25 cellular contexts compared by ENCODE assay signal in the genomic region with DNA sequence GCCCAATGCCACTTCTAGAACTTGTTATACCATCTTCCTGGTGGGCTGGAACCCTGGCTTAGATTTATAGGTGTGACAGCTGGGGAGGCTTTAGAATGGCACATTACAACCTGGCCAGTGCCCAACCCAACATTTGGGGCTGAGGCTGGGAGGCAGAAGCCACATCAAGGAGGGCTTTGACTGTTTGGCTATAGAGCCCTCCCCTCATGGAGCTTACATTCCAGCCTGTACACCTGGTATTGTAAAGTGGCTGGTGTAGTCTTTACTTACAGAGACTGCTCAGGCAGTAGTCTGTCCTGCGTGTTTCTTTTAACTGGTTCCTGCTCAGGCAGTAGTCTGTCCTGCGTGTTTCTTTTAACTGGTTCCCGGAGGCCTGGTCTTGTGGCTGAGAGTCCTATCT. TPM values are rescaled to one million over a fixed set of nuclear protein-coding genes. Genes with fewer than 3 reads are reported as not detected.
DNase-seq lines count a peak whose midpoint lies in the region; ATAC-seq and TF ChIP-seq lines count a peak whose summit lies in the region.
"Had no signal": no experiment of that assay in that cellular context is flagged by ENCODE, and none has a peak within 500 bp of the region (broad histone marks: within the 10 kb centered on the region; RNA-seq: fewer than 3 reads in every experiment).

No MANE protein-coding gene starts in this region.

- CTCF ChIA-PET in WTC11 (lab: Charles Lee), result no interaction called here

- no peak overlapping the region for H3K4me3 ChIP-seq in MG63
- H3K4me3 ChIP-seq: GM12878, SJSA1 had no signal

- no peaks in the 10 kb centered on the region for H3K9me3 ChIP-seq in MG63
- H3K9me3 ChIP-seq: BE2C, SJSA1 had no signal

- peaks cover 30% of the 10 kb centered on the region for H3K36me3 Mint-ChIP-seq in WTC11
- peaks cover 4% of the 10 kb centered on the region for H3K36me3 Mint-ChIP-seq in mesothelial cell of epicardium
- H3K36me3 Mint-ChIP-seq: CD14-positive monocyte had no signal

- H3K27me3 ChIP-seq in MG63 (no peaks in the 10 kb centered on the region), foreskin keratinocyte (no peaks in the 10 kb centered on the region)
- H3K27me3 ChIP-seq: BE2C, SJSA1 had no signal

- no peaks in the 10 kb centered on the region for H3K27me3 Mint-ChIP-seq in WTC11 (ENCODE audit: low read depth)
- no peaks in the 10 kb centered on the region for H3K27me3 Mint-ChIP-seq in mesothelial cell of epicardium (ENCODE audit: low read depth)
- H3K27me3 Mint-ChIP-seq: CD8-positive, alpha-beta memory T cell had no signal

- H3K4me1 Mint-ChIP-seq in WTC11 (peaks cover 19% of the 10 kb centered on the region), mesothelial cell of epicardium (peaks cover 25% of the 10 kb centered on the region)

- DNase-seq in DMS 273 (lab: John Stamatoyannopoulos, UW; ENCODE audit: unreplicated experiment), result peak; percentile 65
- no peak for DNase-seq in DMS 273 treated with DMSO at 0.1 percent for 48 hours (lab: John Stamatoyannopoulos, UW)
- no peak for DNase-seq in WTC11 (ENCODE audit: low spot score)
- no peak for DNase-seq in mesothelial cell of epicardium (ENCODE audit: low spot score in 2 of 2, unreplicated experiment in 2 of 2)
- DNase-seq in putamen (ENCODE audit: low spot score), result no peak
- DNase-seq in MG63, result no peak
- DNase-seq in foreskin keratinocyte, result no peak
- DNase-seq: ACHN; BE2C; CD8-positive, alpha-beta memory T cell; KG1; NCI-H1092 treated with DMSO at 0.1 percent for 48 hours; NCI-H1436; NCI-H187; NCI-H2081 treated with DMSO at 0.1 percent for 48 hours; NCI-H2171; NCI-H226; NCI-H510A; NCI-H69; Right ventricle myocardium superior had no signal

- no peak for TF ChIP-seq CTCF in WTC11 (IDR thresholded peaks at IDR 0.05)
- no peak for TF ChIP-seq CTCF in mesothelial cell of epicardium (IDR thresholded peaks at IDR 0.05; ENCODE audit: unreplicated experiment)
- no peak for TF ChIP-seq CTCF in foreskin keratinocyte (conservative IDR thresholded peaks at IDR 0.05)

- H3K4me1 ChIP-seq in foreskin keratinocyte, result peaks cover 17% of the 10 kb centered on the region
- H3K4me1 ChIP-seq: BE2C had no signal

- no peak overlapping the region for H3K27ac ChIP-seq in foreskin keratinocyte
- H3K27ac ChIP-seq: 22Rv1 had no signal

- H3K9me3 Mint-ChIP-seq in WTC11 (no peaks in the 10 kb centered on the region), mesothelial cell of epicardium (no peaks in the 10 kb centered on the region)
- H3K9me3 Mint-ChIP-seq: CD8-positive, alpha-beta memory T cell had no signal

- H3K27ac Mint-ChIP-seq in WTC11 (peak overlapping the region; percentile 48), mesothelial cell of epicardium (peak overlapping the region; percentile 5)
- H3K27ac Mint-ChIP-seq: CD14-positive monocyte; CD8-positive, alpha-beta memory T cell had no signal

- ATAC-seq in WTC11 (no peak), foreskin keratinocyte (no peak), GM21390 (IDR thresholded peaks at IDR 0.05; ENCODE audit: unreplicated experiment) (no peak)
- ATAC-seq: GM12878 had no signal

- no peaks in the 10 kb centered on the region for H3K36me3 ChIP-seq in MG63
- H3K36me3 ChIP-seq: BE2C, SJSA1 had no signal

- POLR2A ChIA-PET in WTC11 (lab: Charles Lee), result no interaction called here

- H3K4me3 Mint-ChIP-seq in WTC11, result no peak overlapping the region
- H3K4me3 Mint-ChIP-seq in mesothelial cell of epicardium, result no peak overlapping the region
- H3K4me3 Mint-ChIP-seq: CD14-positive monocyte had no signal

TF ChIP-seq in WTC11, 78 proteins besides CTCF, POLR2A, EP300 and RAD21:
- TF ChIP-seq PRRX2 (CRISPR knock-in tag; IDR thresholded peaks at IDR 0.05) (no peak), NR3C1 (CRISPR knock-in tag; conservative IDR thresholded peaks at IDR 0.05; ENCODE audit: low read depth) (no peak), EMX1 (CRISPR knock-in tag; IDR thresholded peaks at IDR 0.05) (no peak), KAT7 (CRISPR knock-in tag; IDR thresholded peaks at IDR 0.05; ENCODE audit: borderline replicate concordance) (no peak), OVOL2 (CRISPR knock-in tag; IDR thresholded peaks at IDR 0.05; ENCODE audit: borderline replicate concordance) (no peak), ZNF671 (CRISPR knock-in tag; IDR thresholded peaks at IDR 0.05) (no peak), ZNF263 (CRISPR knock-in tag; IDR thresholded peaks at IDR 0.05; ENCODE audit: low read depth) (no peak), ZBTB21 (CRISPR knock-in tag; IDR thresholded peaks at IDR 0.05; ENCODE audit: borderline replicate concordance) (no peak), GABPB1 (CRISPR knock-in tag; IDR thresholded peaks at IDR 0.05) (no peak), CREB1 (CRISPR knock-in tag; IDR thresholded peaks at IDR 0.05) (no peak), ZNF416 (CRISPR knock-in tag; IDR thresholded peaks at IDR 0.05) (no peak), ZNF423 (CRISPR knock-in tag; IDR thresholded peaks at IDR 0.05) (no peak), NFATC4 (CRISPR knock-in tag; IDR thresholded peaks at IDR 0.05) (no peak)
- TF ChIP-seq, protein P1, sequence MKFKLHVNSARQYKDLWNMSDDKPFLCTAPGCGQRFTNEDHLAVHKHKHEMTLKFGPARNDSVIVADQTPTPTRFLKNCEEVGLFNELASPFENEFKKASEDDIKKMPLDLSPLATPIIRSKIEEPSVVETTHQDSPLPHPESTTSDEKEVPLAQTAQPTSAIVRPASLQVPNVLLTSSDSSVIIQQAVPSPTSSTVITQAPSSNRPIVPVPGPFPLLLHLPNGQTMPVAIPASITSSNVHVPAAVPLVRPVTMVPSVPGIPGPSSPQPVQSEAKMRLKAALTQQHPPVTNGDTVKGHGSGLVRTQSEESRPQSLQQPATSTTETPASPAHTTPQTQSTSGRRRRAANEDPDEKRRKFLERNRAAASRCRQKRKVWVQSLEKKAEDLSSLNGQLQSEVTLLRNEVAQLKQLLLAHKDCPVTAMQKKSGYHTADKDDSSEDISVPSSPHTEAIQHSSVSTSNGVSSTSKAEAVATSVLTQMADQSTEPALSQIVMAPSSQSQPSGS (CRISPR knock-in tag; IDR thresholded peaks at IDR 0.05; ENCODE audit: borderline replicate concordance, low read depth), result no peak
- TF ChIP-seq, protein P2, sequence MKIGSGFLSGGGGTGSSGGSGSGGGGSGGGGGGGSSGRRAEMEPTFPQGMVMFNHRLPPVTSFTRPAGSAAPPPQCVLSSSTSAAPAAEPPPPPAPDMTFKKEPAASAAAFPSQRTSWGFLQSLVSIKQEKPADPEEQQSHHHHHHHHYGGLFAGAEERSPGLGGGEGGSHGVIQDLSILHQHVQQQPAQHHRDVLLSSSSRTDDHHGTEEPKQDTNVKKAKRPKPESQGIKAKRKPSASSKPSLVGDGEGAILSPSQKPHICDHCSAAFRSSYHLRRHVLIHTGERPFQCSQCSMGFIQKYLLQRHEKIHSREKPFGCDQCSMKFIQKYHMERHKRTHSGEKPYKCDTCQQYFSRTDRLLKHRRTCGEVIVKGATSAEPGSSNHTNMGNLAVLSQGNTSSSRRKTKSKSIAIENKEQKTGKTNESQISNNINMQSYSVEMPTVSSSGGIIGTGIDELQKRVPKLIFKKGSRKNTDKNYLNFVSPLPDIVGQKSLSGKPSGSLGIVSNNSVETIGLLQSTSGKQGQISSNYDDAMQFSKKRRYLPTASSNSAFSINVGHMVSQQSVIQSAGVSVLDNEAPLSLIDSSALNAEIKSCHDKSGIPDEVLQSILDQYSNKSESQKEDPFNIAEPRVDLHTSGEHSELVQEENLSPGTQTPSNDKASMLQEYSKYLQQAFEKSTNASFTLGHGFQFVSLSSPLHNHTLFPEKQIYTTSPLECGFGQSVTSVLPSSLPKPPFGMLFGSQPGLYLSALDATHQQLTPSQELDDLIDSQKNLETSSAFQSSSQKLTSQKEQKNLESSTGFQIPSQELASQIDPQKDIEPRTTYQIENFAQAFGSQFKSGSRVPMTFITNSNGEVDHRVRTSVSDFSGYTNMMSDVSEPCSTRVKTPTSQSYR (CRISPR knock-in tag; IDR thresholded peaks at IDR 0.05), result no peak
- TF ChIP-seq, protein P3, sequence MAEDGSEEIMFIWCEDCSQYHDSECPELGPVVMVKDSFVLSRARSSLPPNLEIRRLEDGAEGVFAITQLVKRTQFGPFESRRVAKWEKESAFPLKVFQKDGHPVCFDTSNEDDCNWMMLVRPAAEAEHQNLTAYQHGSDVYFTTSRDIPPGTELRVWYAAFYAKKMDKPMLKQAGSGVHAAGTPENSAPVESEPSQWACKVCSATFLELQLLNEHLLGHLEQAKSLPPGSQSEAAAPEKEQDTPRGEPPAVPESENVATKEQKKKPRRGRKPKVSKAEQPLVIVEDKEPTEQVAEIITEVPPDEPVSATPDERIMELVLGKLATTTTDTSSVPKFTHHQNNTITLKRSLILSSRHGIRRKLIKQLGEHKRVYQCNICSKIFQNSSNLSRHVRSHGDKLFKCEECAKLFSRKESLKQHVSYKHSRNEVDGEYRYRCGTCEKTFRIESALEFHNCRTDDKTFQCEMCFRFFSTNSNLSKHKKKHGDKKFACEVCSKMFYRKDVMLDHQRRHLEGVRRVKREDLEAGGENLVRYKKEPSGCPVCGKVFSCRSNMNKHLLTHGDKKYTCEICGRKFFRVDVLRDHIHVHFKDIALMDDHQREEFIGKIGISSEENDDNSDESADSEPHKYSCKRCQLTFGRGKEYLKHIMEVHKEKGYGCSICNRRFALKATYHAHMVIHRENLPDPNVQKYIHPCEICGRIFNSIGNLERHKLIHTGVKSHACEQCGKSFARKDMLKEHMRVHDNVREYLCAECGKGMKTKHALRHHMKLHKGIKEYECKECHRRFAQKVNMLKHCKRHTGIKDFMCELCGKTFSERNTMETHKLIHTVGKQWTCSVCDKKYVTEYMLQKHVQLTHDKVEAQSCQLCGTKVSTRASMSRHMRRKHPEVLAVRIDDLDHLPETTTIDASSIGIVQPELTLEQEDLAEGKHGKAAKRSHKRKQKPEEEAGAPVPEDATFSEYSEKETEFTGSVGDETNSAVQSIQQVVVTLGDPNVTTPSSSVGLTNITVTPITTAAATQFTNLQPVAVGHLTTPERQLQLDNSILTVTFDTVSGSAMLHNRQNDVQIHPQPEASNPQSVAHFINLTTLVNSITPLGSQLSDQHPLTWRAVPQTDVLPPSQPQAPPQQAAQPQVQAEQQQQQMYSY (CRISPR knock-in tag; IDR thresholded peaks at IDR 0.05), result no peak
TF ChIP-seq in WTC11: peak in this region for 0.

RNA-seq across cellular contexts. Expression of a gene that starts 10.0 kb away (rescaled TPM):
- total RNA-seq in WTC11 (2021) (215 to 415 TPM (median 396 TPM) in 3 replicates), mesothelial cell of epicardium (786 to 841 TPM (median 827 TPM) in 3 replicates), foreskin keratinocyte (204 and 209 TPM in 2 replicates)
- 70.3 and 127 TPM in 2 replicates for total RNA-seq in MG63 (2014; rRNA removed; shearing (Covaris generic); ENCODE audit: low replicate concordance)
- 178 and 182 TPM in 2 replicates for polyA plus RNA-seq in foreskin keratinocyte
